In the genomic region with DNA sequence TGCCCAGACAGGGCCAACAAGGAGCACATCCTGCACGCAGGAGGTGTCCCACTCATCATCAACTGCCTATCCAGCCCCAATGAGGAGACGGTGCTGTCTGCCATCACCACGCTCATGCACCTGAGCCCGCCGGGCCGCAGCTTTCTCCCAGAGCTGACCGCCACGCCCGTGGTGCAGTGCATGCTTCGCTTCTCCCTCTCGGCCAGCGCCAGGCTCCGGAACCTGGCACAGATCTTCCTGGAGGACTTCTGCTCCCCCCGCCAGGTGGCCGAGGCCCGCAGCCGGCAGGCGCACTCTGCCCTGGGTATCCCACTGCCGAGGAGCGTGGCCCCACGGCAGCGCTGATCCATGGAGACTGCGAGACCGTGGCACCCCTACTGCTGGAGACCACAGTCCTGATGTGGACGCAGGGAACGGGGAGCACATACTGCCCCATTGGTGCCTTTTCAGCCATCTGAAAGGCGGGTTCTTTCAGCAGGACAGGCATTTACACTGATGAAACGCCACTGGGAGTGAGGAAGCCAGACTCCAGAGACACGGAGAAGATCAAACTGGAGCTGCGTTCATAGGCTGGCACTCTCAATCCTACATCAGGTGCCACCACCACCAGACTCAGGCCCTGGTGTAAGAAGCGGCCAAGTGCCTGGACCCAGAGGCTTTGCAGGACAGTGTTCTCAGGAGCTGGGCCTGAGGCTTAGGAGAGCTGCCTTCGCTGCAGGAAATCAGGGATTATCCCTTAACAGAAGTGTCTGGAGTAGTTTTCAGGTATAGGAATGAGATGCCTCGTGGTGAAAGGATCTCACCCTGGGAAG, we compare ENCODE assay signal across 16 cellular contexts. TPM values are rescaled to one million over a fixed set of nuclear protein-coding genes. Genes with fewer than 3 reads are reported as not detected.
DNase-seq lines count a peak whose midpoint lies in the region; ATAC-seq and TF ChIP-seq lines count a peak whose summit lies in the region.
"Had no signal": no experiment of that assay in that cellular context is flagged by ENCODE, and none has a peak within 500 bp of the region (broad histone marks: within the 10 kb centered on the region; RNA-seq: fewer than 3 reads in every experiment).

No MANE protein-coding gene starts in this region.

- no peak overlapping the region for H3K27ac Mint-ChIP-seq in activated naive CD8-positive, alpha-beta T cell
- H3K27ac Mint-ChIP-seq in activated naive CD8-positive, alpha-beta T cell treated with anti-CD3 and anti-CD28 coated beads for 36 hours, result no peak overlapping the region
- peak overlapping the region; percentile 32 for H3K27ac Mint-ChIP-seq in stimulated activated naive B cell treated with anti-CD40 and anti-IgM and Interleukin-4, amounts not matched to agents 10 μg/mL and 1 μg/mL and 100 μg/mL, for 72 hours

- no peak overlapping the region for H3K4me2 ChIP-seq in SK-N-SH

- H3K9me3 Mint-ChIP-seq in activated naive CD8-positive, alpha-beta T cell (ENCODE audit: low read depth), result no peaks in the 10 kb centered on the region
- H3K9me3 Mint-ChIP-seq in activated naive CD8-positive, alpha-beta T cell treated with anti-CD3 and anti-CD28 coated beads for 36 hours, result no peaks in the 10 kb centered on the region
- H3K9me3 Mint-ChIP-seq in stimulated activated naive B cell treated with anti-CD40 and anti-IgM and Interleukin-4, amounts not matched to agents 10 μg/mL and 1 μg/mL and 100 μg/mL, for 72 hours, result no peaks in the 10 kb centered on the region

- peaks cover 25% of the 10 kb centered on the region; the same call in 1 of the 2 replicates for H3K79me2 ChIP-seq in SK-N-SH (ENCODE audit: insufficient read depth)

- no peak for TF ChIP-seq RAD21 in SK-N-SH (IDR thresholded peaks at IDR 0.05; ENCODE audit: low read length)

- intact Hi-C loops in colonic mucosa (cut with DNase I), result no loop called here

- H3K4me1 Mint-ChIP-seq in activated naive CD8-positive, alpha-beta T cell (ENCODE audit: low read depth), result peaks cover 36% of the 10 kb centered on the region
- H3K4me1 Mint-ChIP-seq in activated naive CD8-positive, alpha-beta T cell treated with anti-CD3 and anti-CD28 coated beads for 36 hours, result peaks cover 31% of the 10 kb centered on the region
- H3K4me1 Mint-ChIP-seq in stimulated activated naive B cell treated with anti-CD40 and anti-IgM and Interleukin-4, amounts not matched to agents 10 μg/mL and 1 μg/mL and 100 μg/mL, for 72 hours, result peaks cover 36 to 56% of the 10 kb centered on the region in 2 donors

- TF ChIP-seq CTCF in colonic mucosa (IDR thresholded peaks at IDR 0.05), result no peak
- TF ChIP-seq CTCF in SK-N-SH (IDR thresholded peaks at IDR 0.05), result no peak

- H3K27ac ChIP-seq in colonic mucosa, result peak overlapping the region; percentile 60
- no peak overlapping the region for H3K27ac ChIP-seq in SK-N-SH (ENCODE audit: low read depth in 2 of 2, low read length in 1 of 2)
- H3K27ac ChIP-seq: uterus had no signal

- CTCF ChIA-PET in SK-N-SH (lab: Yijun Ruan, JAX), result interaction anchor here (0.9 to 19.6 kb wide), 9 partner anchors 14 to 205 kb away, joined by 3 to 422 read pairs (median 9); partner anchors contain the start of genes ARMC7, ATP5PD, KCTD2 and OTOP2

- H3K9ac ChIP-seq in colonic mucosa (ENCODE audit: low read depth in 2 of 2, low read length in 2 of 2), result peak overlapping the region in 1 of 2 donors; percentile 30
- H3K9ac ChIP-seq in SK-N-SH, result no peak overlapping the region

- H3K9me3 ChIP-seq in colonic mucosa (no peaks in the 10 kb centered on the region), SK-N-SH (no peaks in the 10 kb centered on the region)
- H3K9me3 ChIP-seq: uterus had no signal

- H3K36me3 ChIP-seq in colonic mucosa (no peaks in the 10 kb centered on the region), SK-N-SH (replicated peaks in 1 of 2; ENCODE audit: control insufficient read depth in 1 of 2, insufficient read depth in 2 of 2, low read length in 1 of 2) (peaks cover 5 to 17% of the 10 kb centered on the region in 2 experiments)
- H3K36me3 ChIP-seq: uterus had no signal

- peaks cover 9% of the 10 kb centered on the region; the same call in 1 of the 2 replicates for H4K20me1 ChIP-seq in SK-N-SH (ENCODE audit: insufficient read depth)

- no peaks in the 10 kb centered on the region for H3K27me3 Mint-ChIP-seq in activated naive CD8-positive, alpha-beta T cell
- no peaks in the 10 kb centered on the region for H3K27me3 Mint-ChIP-seq in activated naive CD8-positive, alpha-beta T cell treated with anti-CD3 and anti-CD28 coated beads for 36 hours
- H3K27me3 Mint-ChIP-seq in stimulated activated naive B cell treated with anti-CD40 and anti-IgM and Interleukin-4, amounts not matched to agents 10 μg/mL and 1 μg/mL and 100 μg/mL, for 72 hours, result no peaks in the 10 kb centered on the region

- peaks cover 22% of the 10 kb centered on the region for H3K4me1 ChIP-seq in colonic mucosa
- peaks cover 9 to 23% of the 10 kb centered on the region in 2 experiments; a peak in 2 of 4 replicates for H3K4me1 ChIP-seq in SK-N-SH (ENCODE audit: control insufficient read depth in 1 of 2, insufficient read depth in 2 of 2, low read depth in 1 of 2, low read length in 1 of 2)

- POLR2A ChIA-PET in SK-N-SH (lab: Yijun Ruan, JAX), result interaction anchor here (1.5 to 2.4 kb wide), 2 partner anchors 19 to 21 kb away, joined by 6 to 8 read pairs; partner anchors contain the start of gene ARMC7

- H3K4me3 ChIP-seq in colonic mucosa (no peak overlapping the region), SK-N-SH (ENCODE audit: low read depth in 2 of 2, low read length in 1 of 2) (no peak overlapping the region)
- H3K4me3 ChIP-seq: uterus had no signal

- H3K9me2 ChIP-seq in SK-N-SH, result no peaks in the 10 kb centered on the region

- DNase-seq in activated naive CD8-positive, alpha-beta T cell treated with anti-CD3 and anti-CD28 coated beads for 36 hours, result no peak
- no peak for DNase-seq in colonic mucosa
- DNase-seq in stimulated activated naive B cell treated with anti-CD40 and anti-IgM and Interleukin-4, amounts not matched to agents 10 μg/mL and 1 μg/mL and 100 μg/mL, for 72 hours, result no peak
- no peak for DNase-seq in SK-N-SH
- DNase-seq in HuH-7.5 (ENCODE audit: low spot score), result no peak
- DNase-seq: aorta; DMS79; effector memory CD4-positive, alpha-beta T cell; glutamatergic neuron; HCEC 1CT; left colon; NCI-H510A; occipital lobe; stimulated activated CD4-positive, alpha-beta T cell treated with anti-CD3 and anti-CD28 coated beads, Interleukin-15, amount 100 ng/mL, for 24 hours; uterus had no signal

- ATAC-seq in stimulated activated naive B cell treated with anti-CD40 and anti-IgM and Interleukin-4, amounts not matched to agents 10 μg/mL and 1 μg/mL and 100 μg/mL, for 72 hours (replicated peaks), result no peak
- ATAC-seq: left colon had no signal

- no peaks in the 10 kb centered on the region for H3K27me3 ChIP-seq in colonic mucosa
- no peaks in the 10 kb centered on the region for H3K27me3 ChIP-seq in SK-N-SH (ENCODE audit: insufficient read depth)
- H3K27me3 ChIP-seq: uterus had no signal

- no peak overlapping the region for H2AFZ ChIP-seq in SK-N-SH (ENCODE audit: low read depth)

- peaks cover 24% of the 10 kb centered on the region for H3F3A ChIP-seq in SK-N-SH (replicated peaks; ENCODE audit: insufficient read depth)

- H3K36me3 Mint-ChIP-seq in activated naive CD8-positive, alpha-beta T cell, result no peaks in the 10 kb centered on the region
- H3K36me3 Mint-ChIP-seq in activated naive CD8-positive, alpha-beta T cell treated with anti-CD3 and anti-CD28 coated beads for 36 hours, result peaks cover 13% of the 10 kb centered on the region
- H3K36me3 Mint-ChIP-seq in stimulated activated naive B cell treated with anti-CD40 and anti-IgM and Interleukin-4, amounts not matched to agents 10 μg/mL and 1 μg/mL and 100 μg/mL, for 72 hours, result peaks cover 22 to 36% of the 10 kb centered on the region in 2 donors

- WGBS in SK-N-SH (ENCODE audit: low lambda C conversion rate), result 99% methylated on average over 26 of the region's 33 CpGs

- H3K4me3 Mint-ChIP-seq in activated naive CD8-positive, alpha-beta T cell, result peak overlapping the region; percentile 59
- no peak overlapping the region for H3K4me3 Mint-ChIP-seq in activated naive CD8-positive, alpha-beta T cell treated with anti-CD3 and anti-CD28 coated beads for 36 hours
- H3K4me3 Mint-ChIP-seq in stimulated activated naive B cell treated with anti-CD40 and anti-IgM and Interleukin-4, amounts not matched to agents 10 μg/mL and 1 μg/mL and 100 μg/mL, for 72 hours, result no peak overlapping the region

- no peak for TF ChIP-seq EP300 in SK-N-SH (IDR thresholded peaks at IDR 0.05; ENCODE audit: borderline replicate concordance in 1 of 2, low read depth in 1 of 2, low read length in 1 of 2)

TF ChIP-seq in SK-N-SH, 30 proteins besides CTCF, POLR2A, EP300 and RAD21 (continues in another document):
- TF ChIP-seq MXI1 (IDR thresholded peaks at IDR 0.05; ENCODE audit: low read depth, low read length) (no peak), RCOR1 (IDR thresholded peaks at IDR 0.05; ENCODE audit: low read length) (no peak), NRF1 (IDR thresholded peaks at IDR 0.05; ENCODE audit: low read depth, low read length) (no peak)

RNA-seq across cellular contexts. Expression of gene NT5C, which starts 2.6 kb away (rescaled TPM):
- total RNA-seq in activated naive CD8-positive, alpha-beta T cell treated with anti-CD3 and anti-CD28 coated beads for 36 hours, result 10 to 100 TPM; 71.2 to 74.8 TPM
- total RNA-seq in colonic mucosa, result 10 to 100 TPM; 72.3 to 94.9 TPM
- 111 and 114 TPM in 2 replicates for polyA plus RNA-seq in SK-N-SH (2012; rRNA removed)
- polyA plus RNA-seq in SK-N-SH (2012; cell fraction: cytosol; rRNA removed), result 53.5 and 66.8 TPM in 2 replicates
- 316 and 454 TPM in 2 replicates for polyA plus RNA-seq in SK-N-SH (2012; cell fraction: nucleus; rRNA removed)

RNA-seq across cellular contexts. Expression of gene ARMC7, which starts 19.1 kb away (rescaled TPM):
- 1 to 10 TPM; 6.5 to 6.6 TPM for total RNA-seq in activated naive CD8-positive, alpha-beta T cell treated with anti-CD3 and anti-CD28 coated beads for 36 hours
- total RNA-seq in colonic mucosa, result 10 to 100 TPM; 20.5 to 20.7 TPM
- 7.3 and 10.8 TPM in 2 replicates for polyA plus RNA-seq in SK-N-SH (2012; rRNA removed)
- 5.9 and 7.9 TPM in 2 replicates for polyA plus RNA-seq in SK-N-SH (2012; cell fraction: cytosol; rRNA removed)
- polyA plus RNA-seq in SK-N-SH (2012; cell fraction: nucleus; rRNA removed), result 10.6 and 11.4 TPM in 2 replicates

RNA-seq across cellular contexts. Expression of gene JPT1, which starts 25.4 kb away (rescaled TPM):
- total RNA-seq in activated naive CD8-positive, alpha-beta T cell treated with anti-CD3 and anti-CD28 coated beads for 36 hours, result 100 to 1,000 TPM; 245 to 250 TPM
- 100 to 1,000 TPM; 227 to 367 TPM for total RNA-seq in colonic mucosa
- 259 and 490 TPM in 2 replicates for polyA plus RNA-seq in SK-N-SH (2012; rRNA removed)
- polyA plus RNA-seq in SK-N-SH (2012; cell fraction: cytosol; rRNA removed), result 407 and 471 TPM in 2 replicates
- polyA plus RNA-seq in SK-N-SH (2012; cell fraction: nucleus; rRNA removed), result 165 and 240 TPM in 2 replicates

RNA-seq across cellular contexts. Expression of gene SLC16A5, which starts 41.1 kb away (rescaled TPM):
- total RNA-seq in activated naive CD8-positive, alpha-beta T cell treated with anti-CD3 and anti-CD28 coated beads for 36 hours, result 1 to 10 TPM; 2.1 TPM
- total RNA-seq in colonic mucosa, result 10 to 100 TPM; 19.4 to 50.1 TPM
- polyA plus RNA-seq in SK-N-SH (2012; rRNA removed), result 0.03 and 0.06 TPM in 2 replicates
- 0.03 TPM in 1 of 2 replicates, not detected in the other for polyA plus RNA-seq in SK-N-SH (2012; cell fraction: cytosol; rRNA removed)
- polyA plus RNA-seq in SK-N-SH (2012; cell fraction: nucleus; rRNA removed), result 0.06 TPM in 1 of 2 replicates, not detected in the other

RNA-seq across cellular contexts. Expression of gene SUMO2, which starts 53.9 kb away (rescaled TPM):
- 100 to 1,000 TPM; 623 to 655 TPM for total RNA-seq in activated naive CD8-positive, alpha-beta T cell treated with anti-CD3 and anti-CD28 coated beads for 36 hours
- total RNA-seq in colonic mucosa, result 100 to 1,000 TPM; 298 to 319 TPM
- 85.5 and 114 TPM in 2 replicates for polyA plus RNA-seq in SK-N-SH (2012; rRNA removed)
- 133 and 184 TPM in 2 replicates for polyA plus RNA-seq in SK-N-SH (2012; cell fraction: cytosol; rRNA removed)
- 25.6 and 43.8 TPM in 2 replicates for polyA plus RNA-seq in SK-N-SH (2012; cell fraction: nucleus; rRNA removed)
